Comparison of ENCODE assay signal across 14 cellular contexts in the genomic region with DNA sequence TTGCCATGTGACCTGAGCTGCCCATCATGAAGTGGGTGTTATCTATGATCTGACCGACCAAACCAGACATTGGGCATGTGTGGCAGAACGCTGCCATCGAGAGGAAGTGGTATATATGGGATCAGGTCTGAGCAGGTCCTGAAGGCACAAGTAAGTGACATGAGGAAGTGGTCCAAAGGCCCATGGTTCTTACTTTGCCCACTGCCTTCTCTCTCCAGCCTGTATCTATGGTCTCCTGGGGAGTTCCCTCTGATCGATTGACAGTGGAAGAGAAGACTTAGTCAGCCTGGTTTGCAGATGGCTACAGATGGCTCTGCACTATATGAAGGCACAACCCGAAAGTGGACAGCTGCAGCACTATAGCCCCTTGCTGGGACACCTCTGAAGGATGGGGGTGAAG. TPM values are rescaled to one million over a fixed set of nuclear protein-coding genes. Genes with fewer than 3 reads are reported as not detected.
DNase-seq lines count a peak whose midpoint lies in the region; ATAC-seq and TF ChIP-seq lines count a peak whose summit lies in the region.
"Had no signal": no experiment of that assay in that cellular context is flagged by ENCODE, and none has a peak within 500 bp of the region (broad histone marks: within the 10 kb centered on the region; RNA-seq: fewer than 3 reads in every experiment).

No MANE protein-coding gene starts in this region.

- DNase-seq in NOMO-1 treated with DMSO at 0.1 percent for 48 hours (lab: John Stamatoyannopoulos, UW; ENCODE audit: unreplicated experiment) (peak; percentile 36), NOMO-1 treated with dmso at 0.1 percent for 144 hours (lab: John Stamatoyannopoulos, UW; ENCODE audit: unreplicated experiment) (no peak), chondrocyte (ENCODE audit: low spot score) (no peak), mucosa of descending colon (no peak), middle frontal gyrus (ENCODE audit: extremely low spot score, low spot score) (no peak)
- DNase-seq: activated CD4-positive, alpha-beta T cell treated with anti-CD3 and anti-CD28 coated beads, Interleukin-2, amount 50 U/mL, for 1 hour; dorsolateral prefrontal cortex; naive B cell; NCI-H146; NCI-H446 had no signal

- peak overlapping the region; percentile 79 for H3K27ac Mint-ChIP-seq in chondrocyte (ENCODE audit: unreplicated experiment)
- H3K27ac Mint-ChIP-seq: stimulated activated naive CD8-positive, alpha-beta T cell treated with anti-CD3 and anti-CD28 coated beads, Interleukin-15, Interleukin-2, amounts not matched to agents 100 ng/mL and 50 ng/mL, for 24 hours had no signal

- H3K36me3 Mint-ChIP-seq in chondrocyte (ENCODE audit: low read depth) = peaks cover 48% of the 10 kb centered on the region
- H3K36me3 Mint-ChIP-seq: naive B cell had no signal

- H3K36me3 ChIP-seq in muscle layer of duodenum (ENCODE audit: control insufficient read depth in 1 of 2, insufficient read depth in 2 of 2, low read length in 2 of 2) = no peaks in the 10 kb centered on the region
- H3K36me3 ChIP-seq in urinary bladder (ENCODE audit: insufficient read depth) = no peaks in the 10 kb centered on the region
- no peaks in the 10 kb centered on the region for H3K36me3 ChIP-seq in mucosa of descending colon (ENCODE audit: low read depth)

- H3K27ac ChIP-seq in muscle layer of duodenum (ENCODE audit: low read length) (peak overlapping the region; percentile 33), urinary bladder (ENCODE audit: low read depth) (peak overlapping the region; percentile 13)
- H3K27ac ChIP-seq: dorsolateral prefrontal cortex had no signal

- 76% methylated on average over 5 of the region's 5 CpGs for WGBS in urinary bladder

- TF ChIP-seq CTCF in chondrocyte (IDR thresholded peaks at IDR 0.05) (no peak), mucosa of descending colon (IDR thresholded peaks at IDR 0.05) (no peak)

- H3K4me3 Mint-ChIP-seq in chondrocyte (ENCODE audit: unreplicated experiment) = no peak overlapping the region
- H3K4me3 Mint-ChIP-seq: stimulated activated naive CD8-positive, alpha-beta T cell treated with anti-CD3 and anti-CD28 coated beads, Interleukin-15, Interleukin-2, amounts not matched to agents 100 ng/mL and 50 ng/mL, for 24 hours had no signal

- no peak overlapping the region for H3K4me3 ChIP-seq in muscle layer of duodenum (ENCODE audit: low read depth in 1 of 2, low read length in 2 of 2)
- no peak overlapping the region for H3K4me3 ChIP-seq in urinary bladder (ENCODE audit: low read depth, low read length)
- no peak overlapping the region for H3K4me3 ChIP-seq in mucosa of descending colon
- H3K4me3 ChIP-seq: dorsolateral prefrontal cortex had no signal

- ATAC-seq in mucosa of descending colon (no peak), GM21381 (IDR thresholded peaks at IDR 0.05; ENCODE audit: unreplicated experiment) (no peak)

- H3K9me3 ChIP-seq in muscle layer of duodenum (ENCODE audit: control insufficient read depth in 1 of 2, low read length in 2 of 2) (no peaks in the 10 kb centered on the region), mucosa of descending colon (no peaks in the 10 kb centered on the region)

- H3K4me1 ChIP-seq in muscle layer of duodenum (ENCODE audit: control insufficient read depth in 1 of 2, insufficient read depth in 2 of 2, low read length in 2 of 2) (peaks cover 27 to 60% of the 10 kb centered on the region in 2 donors), urinary bladder (ENCODE audit: insufficient read depth) (no peaks in the 10 kb centered on the region), mucosa of descending colon (ENCODE audit: low read depth) (peaks cover 40% of the 10 kb centered on the region)

- H3K27me3 ChIP-seq in muscle layer of duodenum (ENCODE audit: low read depth, low read length) = no peaks in the 10 kb centered on the region
- H3K27me3 ChIP-seq: dorsolateral prefrontal cortex had no signal

- intact Hi-C loops in mucosa of descending colon (cut with DNase I, micrococcal nuclease) = no loop called here

- H3K9me3 Mint-ChIP-seq in chondrocyte (ENCODE audit: low read depth) = no peaks in the 10 kb centered on the region
- H3K9me3 Mint-ChIP-seq: naive B cell; stimulated activated naive CD8-positive, alpha-beta T cell treated with anti-CD3 and anti-CD28 coated beads, Interleukin-15, Interleukin-2, amounts not matched to agents 100 ng/mL and 50 ng/mL, for 24 hours had no signal

- H3K4me1 Mint-ChIP-seq in chondrocyte (ENCODE audit: low read depth) = peaks cover 100% of the 10 kb centered on the region

- no peaks in the 10 kb centered on the region for H3K27me3 Mint-ChIP-seq in chondrocyte (ENCODE audit: low read depth)
- H3K27me3 Mint-ChIP-seq: naive B cell; stimulated activated naive CD8-positive, alpha-beta T cell treated with anti-CD3 and anti-CD28 coated beads, Interleukin-15, Interleukin-2, amounts not matched to agents 100 ng/mL and 50 ng/mL, for 24 hours had no signal

RNA-seq across cellular contexts. Expression of gene SPSB1, which starts 7.9 kb away (rescaled TPM):
- total RNA-seq in chondrocyte (164 to 184 TPM (median 173 TPM) in 3 replicates), urinary bladder (12.4 TPM), mucosa of descending colon (10 to 100 TPM; 22.1 to 35.5 (median 26.1) TPM)
- 36.4 TPM for polyA plus RNA-seq in urinary bladder
